ENCODE assay signal across 1 cellular context in genomic region chr18:8130089-8130488, GRCh38.
TF ChIP-seq lines count a peak whose summit lies in the region.

No MANE protein-coding gene starts in this region.

TF ChIP-seq in A549, 52 proteins besides CTCF, POLR2A, EP300 and RAD21 (continued from another document):
- peak; percentile 65 for TF ChIP-seq REST (IDR thresholded peaks at IDR 0.05)
